In the genomic region with DNA sequence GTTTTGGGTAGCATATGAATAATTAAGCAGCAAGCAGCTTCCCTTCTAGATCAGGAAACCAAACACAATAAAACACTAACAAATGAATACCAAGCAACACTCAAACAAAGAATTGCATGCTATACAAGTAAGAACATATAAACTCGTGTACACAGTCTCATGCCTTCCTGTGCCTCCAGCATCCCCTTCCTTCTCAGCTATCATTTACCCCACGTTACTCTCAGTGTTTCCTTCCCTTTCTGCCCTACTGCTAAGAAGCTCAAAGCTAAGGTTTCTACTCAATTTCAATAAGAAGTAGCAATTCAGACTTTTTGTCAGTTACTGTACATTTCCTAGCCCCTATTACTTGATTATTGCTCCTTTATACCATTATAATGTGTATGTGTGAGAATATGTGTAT, we compare ENCODE assay signal across 18 cellular contexts.
DNase-seq lines count a peak whose midpoint lies in the region; ATAC-seq and TF ChIP-seq lines count a peak whose summit lies in the region.
"Had no signal": no experiment of that assay in that cellular context is flagged by ENCODE, and none has a peak within 500 bp of the region (broad histone marks: within the 10 kb centered on the region; RNA-seq: fewer than 3 reads in every experiment).

No MANE protein-coding gene starts in this region.

- H3K4me1 ChIP-seq in stomach (peaks cover 0 to 7% (median 0%) of the 10 kb centered on the region in 4 donors), esophagus squamous epithelium (no peaks in the 10 kb centered on the region), gastrocnemius medialis (peaks cover 0 to 4% of the 10 kb centered on the region in 2 donors)
- H3K4me1 ChIP-seq: HAP-1, vagina had no signal

- H3K4me3 Mint-ChIP-seq in activated T-cell treated with anti-CD3 and anti-CD28 coated beads, Interleukin-2, amount 50 U/mL, for 72 hours = peak overlapping the region; percentile 83 to 87
- no peak overlapping the region for H3K4me3 Mint-ChIP-seq in effector memory CD8-positive, alpha-beta T cell
- H3K4me3 Mint-ChIP-seq: activated B cell treated with CpG ODN at 0.5 μM for 24 hours had no signal

- H3K27ac Mint-ChIP-seq in activated T-cell treated with anti-CD3 and anti-CD28 coated beads, Interleukin-2, amount 50 U/mL, for 72 hours = peak overlapping the region; percentile 96
- peak overlapping the region; percentile 96 to 99 for H3K27ac Mint-ChIP-seq in effector memory CD8-positive, alpha-beta T cell
- H3K27ac Mint-ChIP-seq: activated B cell treated with CpG ODN at 0.5 μM for 24 hours had no signal

- intact Hi-C loops in stomach (cut with DNase I; ENCODE audit: low total_unique reads) (no loop called here), esophagus squamous epithelium (cut with DNase I) (no loop called here), gastrocnemius medialis (cut with DNase I; ENCODE audit: low total_unique reads) (no loop called here)

- no peak overlapping the region for H3K4me3 ChIP-seq in stomach
- H3K4me3 ChIP-seq in esophagus squamous epithelium = no peak overlapping the region
- H3K4me3 ChIP-seq in gastrocnemius medialis = no peak overlapping the region
- H3K4me3 ChIP-seq: body of pancreas, HAP-1, pancreas, PC-9, vagina had no signal

- 41 to 64% (median 54%) methylated on average over 2 of the region's 2 CpGs for WGBS in stomach, 5 donors
- 29 to 37% methylated on average over 2 of the region's 2 CpGs for WGBS in esophagus squamous epithelium, 2 donors

- H3K27ac ChIP-seq in VCaP = peak overlapping the region; percentile 37
- H3K27ac ChIP-seq in stomach = peak overlapping the region in 4 of 5 donors; percentile 7 to 61 (median 24)
- peak overlapping the region in 2 of 4 donors; percentile 24 to 37 for H3K27ac ChIP-seq in esophagus squamous epithelium
- H3K27ac ChIP-seq in gastrocnemius medialis = no peak overlapping the region
- H3K27ac ChIP-seq: PC-9 had no signal

- TF ChIP-seq POLR2A in stomach (IDR thresholded peaks at IDR 0.05) = no peak
- no peak for TF ChIP-seq POLR2A in esophagus squamous epithelium (IDR thresholded peaks at IDR 0.05)
- TF ChIP-seq POLR2A in gastrocnemius medialis (IDR thresholded peaks at IDR 0.05) = no peak

- H3K36me3 ChIP-seq in stomach = peaks cover 25 to 87% (median 85%) of the 10 kb centered on the region in 4 donors
- peaks cover 0 to 98% (median 14%) of the 10 kb centered on the region in 3 donors for H3K36me3 ChIP-seq in esophagus squamous epithelium
- H3K36me3 ChIP-seq in gastrocnemius medialis = peaks cover 0 to 40% of the 10 kb centered on the region in 2 donors

- H3K9me3 ChIP-seq in stomach = no peaks in the 10 kb centered on the region
- no peaks in the 10 kb centered on the region for H3K9me3 ChIP-seq in esophagus squamous epithelium
- no peaks in the 10 kb centered on the region for H3K9me3 ChIP-seq in gastrocnemius medialis
- H3K9me3 ChIP-seq: body of pancreas, HAP-1, pancreas, vagina had no signal

- H3K36me3 Mint-ChIP-seq in activated T-cell treated with anti-CD3 and anti-CD28 coated beads, Interleukin-2, amount 50 U/mL, for 72 hours (ENCODE audit: insufficient read depth in 2 of 2) = peaks cover 38 to 59% of the 10 kb centered on the region in 2 donors
- peaks cover 50% of the 10 kb centered on the region for H3K36me3 Mint-ChIP-seq in effector memory CD8-positive, alpha-beta T cell (ENCODE audit: insufficient read depth)

- peaks cover 74% of the 10 kb centered on the region for H3K4me1 Mint-ChIP-seq in activated T-cell treated with anti-CD3 and anti-CD28 coated beads, Interleukin-2, amount 50 U/mL, for 72 hours (ENCODE audit: low read depth)
- H3K4me1 Mint-ChIP-seq in effector memory CD8-positive, alpha-beta T cell (ENCODE audit: low read depth in 2 of 2) = peaks cover 11 to 16% of the 10 kb centered on the region in 2 donors

- TF ChIP-seq CTCF in VCaP (conservative IDR thresholded peaks at IDR 0.05) (no peak), stomach (IDR thresholded peaks at IDR 0.05) (no peak), esophagus squamous epithelium (IDR thresholded peaks at IDR 0.05) (no peak), gastrocnemius medialis (IDR thresholded peaks at IDR 0.05 in 4 of 5, conservative IDR thresholded peaks at IDR 0.05 in 1 of 5) (no peak)

- no peaks in the 10 kb centered on the region for H3K27me3 Mint-ChIP-seq in activated T-cell treated with anti-CD3 and anti-CD28 coated beads, Interleukin-2, amount 50 U/mL, for 72 hours (ENCODE audit: low read depth)
- H3K27me3 Mint-ChIP-seq in effector memory CD8-positive, alpha-beta T cell = no peaks in the 10 kb centered on the region
- H3K27me3 Mint-ChIP-seq: activated B cell treated with CpG ODN at 0.5 μM for 24 hours had no signal

- H3K9me3 Mint-ChIP-seq in activated T-cell treated with anti-CD3 and anti-CD28 coated beads, Interleukin-2, amount 50 U/mL, for 72 hours = no peaks in the 10 kb centered on the region
- no peaks in the 10 kb centered on the region for H3K9me3 Mint-ChIP-seq in effector memory CD8-positive, alpha-beta T cell
- H3K9me3 Mint-ChIP-seq: activated B cell treated with CpG ODN at 0.5 μM for 24 hours had no signal

- no peak for TF ChIP-seq EP300 in stomach (IDR thresholded peaks at IDR 0.05)

- ATAC-seq in activated T-cell treated with anti-CD3 and anti-CD28 coated beads, Interleukin-2, amount 50 U/mL, for 72 hours (replicated peaks in 1 of 2) = peak; percentile 67 to 72
- ATAC-seq in effector memory CD8-positive, alpha-beta T cell (replicated peaks) = peak; percentile 54
- no peak for ATAC-seq in gastrocnemius medialis
- ATAC-seq: body of pancreas, left colon, pancreas had no signal

- no peaks in the 10 kb centered on the region for H3K27me3 ChIP-seq in stomach
- no peaks in the 10 kb centered on the region for H3K27me3 ChIP-seq in esophagus squamous epithelium
- no peaks in the 10 kb centered on the region for H3K27me3 ChIP-seq in gastrocnemius medialis
- H3K27me3 ChIP-seq: body of pancreas, pancreas, vagina had no signal

- no peak for DNase-seq in activated T-cell treated with anti-CD3 and anti-CD28 coated beads, Interleukin-2, amount 50 U/mL, for 72 hours
- no peak for DNase-seq in activated T-cell treated with anti-CD3 and anti-CD28 coated beads, Interleukin-2, amount 50 U/mL, for 1 hour
- DNase-seq in effector memory CD8-positive, alpha-beta T cell = no peak
- no peak for DNase-seq in stomach
- DNase-seq in esophagus squamous epithelium (lab: John Stamatoyannopoulos, UW) = no peak
- DNase-seq in cerebellum (ENCODE audit: low spot score) = no peak
- DNase-seq in gastrocnemius medialis = no peak
- DNase-seq: activated B cell treated with CpG ODN at 0.5 μM for 24 hours, body of pancreas, Calu3, left colon, NCI-H2029 treated with DMSO at 0.1 percent for 48 hours, NCI-H69, pancreas, PC-9 had no signal

- in situ Hi-C loops in gastrocnemius medialis (cut with MboI; ENCODE audit: low sequenced_read_pairs in 4 of 4) = no loop called here

Comparison
In these comparisons a context has a peak if more than half of its experiments do, and no peak if none do; other contexts are left out.
1. ATAC-seq: peak in activated T-cell treated with anti-CD3 and anti-CD28 coated beads, Interleukin-2, amount 50 U/mL, for 72 hours (2 of 2) and effector memory CD8-positive, alpha-beta T cell (single experiment); none in gastrocnemius medialis (0 of 2).
2. H3K4me3 Mint-ChIP-seq: peak in activated T-cell treated with anti-CD3 and anti-CD28 coated beads, Interleukin-2, amount 50 U/mL, for 72 hours (2 of 2); none in effector memory CD8-positive, alpha-beta T cell (0 of 2).
3. H3K27ac ChIP-seq: peak in VCaP (single experiment) and stomach (4 of 5); none in gastrocnemius medialis (0 of 4).